ENCODE assay signal across 12 cellular contexts in the genomic region with DNA sequence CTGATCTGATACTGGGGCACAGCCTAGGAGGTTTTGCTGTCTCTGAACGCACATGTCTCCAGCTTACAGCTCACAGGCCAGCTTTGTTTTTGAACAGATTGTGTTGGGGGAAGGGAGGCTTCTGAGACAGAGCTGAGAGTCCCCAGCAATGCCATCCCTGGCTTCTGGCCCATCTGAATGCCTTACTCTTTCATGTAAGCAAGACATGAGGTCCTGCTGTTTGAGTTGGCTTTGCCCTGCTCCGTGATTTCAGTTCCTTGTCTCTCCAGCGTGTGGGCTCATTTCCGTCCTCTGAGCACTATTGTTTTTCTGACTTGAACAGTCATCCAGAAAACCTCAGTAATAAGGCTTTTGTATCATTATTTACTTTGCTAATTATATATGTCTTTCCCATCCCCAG.
DNase-seq lines count a peak whose midpoint lies in the region; TF ChIP-seq lines count a peak whose summit lies in the region.
"Had no signal": no experiment of that assay in that cellular context is flagged by ENCODE, and none has a peak within 500 bp of the region (broad histone marks: within the 10 kb centered on the region; RNA-seq: fewer than 3 reads in every experiment).

No MANE protein-coding gene starts in this region.

- POLR2A ChIA-PET in activated CD4-positive, alpha-beta memory T cell treated with anti-CD3 and anti-CD28 coated beads, Interleukin-2, amount 10 ng/mL, durations not matched to agents 7 days and 5 days (lab: Charles Lee) = no interaction called here

- H3K27ac Mint-ChIP-seq in nephron = peak overlapping the region; percentile 43 to 86 (median 68)
- H3K27ac Mint-ChIP-seq in activated CD4-positive, alpha-beta memory T cell treated with anti-CD3 and anti-CD28 coated beads, Interleukin-2, amount 10 ng/mL, durations not matched to agents 7 days and 5 days = no peak overlapping the region
- no peak overlapping the region for H3K27ac Mint-ChIP-seq in progenitor cell of endocrine pancreas

- no peaks in the 10 kb centered on the region for H3K27me3 ChIP-seq in WERI-Rb-1 (ENCODE audit: insufficient read depth, low read depth, severe bottlenecking)
- H3K27me3 ChIP-seq: esophagus squamous epithelium, upper lobe of left lung had no signal

- H3K36me3 ChIP-seq in WERI-Rb-1 = no peaks in the 10 kb centered on the region
- H3K36me3 ChIP-seq: esophagus squamous epithelium, upper lobe of left lung had no signal

- H3K27ac ChIP-seq in WERI-Rb-1 = no peak overlapping the region
- H3K27ac ChIP-seq: C4-2B, upper lobe of left lung had no signal

- H3K4me3 ChIP-seq in WERI-Rb-1 (ENCODE audit: low read depth, low read length) = no peak overlapping the region
- H3K4me3 ChIP-seq: esophagus squamous epithelium, upper lobe of left lung had no signal

- H3K9me3 Mint-ChIP-seq in nephron = no peaks in the 10 kb centered on the region
- no peaks in the 10 kb centered on the region for H3K9me3 Mint-ChIP-seq in activated CD4-positive, alpha-beta memory T cell treated with anti-CD3 and anti-CD28 coated beads, Interleukin-2, amount 10 ng/mL, durations not matched to agents 7 days and 5 days
- H3K9me3 Mint-ChIP-seq in progenitor cell of endocrine pancreas (ENCODE audit: low read depth) = no peaks in the 10 kb centered on the region

- H3K4me1 Mint-ChIP-seq in nephron (peaks cover 54% of the 10 kb centered on the region), progenitor cell of endocrine pancreas (ENCODE audit: low read depth) (peaks cover 14% of the 10 kb centered on the region)
- H3K4me1 Mint-ChIP-seq in activated CD4-positive, alpha-beta memory T cell treated with anti-CD3 and anti-CD28 coated beads, Interleukin-2, amount 10 ng/mL, durations not matched to agents 7 days and 5 days = no peaks in the 10 kb centered on the region

- H3K4me3 Mint-ChIP-seq in nephron (no peak overlapping the region), progenitor cell of endocrine pancreas (ENCODE audit: low read depth) (no peak overlapping the region)
- no peak overlapping the region for H3K4me3 Mint-ChIP-seq in activated CD4-positive, alpha-beta memory T cell treated with anti-CD3 and anti-CD28 coated beads, Interleukin-2, amount 10 ng/mL, durations not matched to agents 7 days and 5 days

- TF ChIP-seq CTCF in WERI-Rb-1 (IDR thresholded peaks at IDR 0.05; ENCODE audit: low read depth, low read length) (no peak), nephron (IDR thresholded peaks at IDR 0.05; ENCODE audit: unreplicated experiment in 3 of 3) (no peak), progenitor cell of endocrine pancreas (IDR thresholded peaks at IDR 0.05; ENCODE audit: unreplicated experiment) (no peak)

- no peaks in the 10 kb centered on the region for H3K27me3 Mint-ChIP-seq in nephron (ENCODE audit: low read depth)
- peaks cover 6% of the 10 kb centered on the region for H3K27me3 Mint-ChIP-seq in activated CD4-positive, alpha-beta memory T cell treated with anti-CD3 and anti-CD28 coated beads, Interleukin-2, amount 10 ng/mL, durations not matched to agents 7 days and 5 days
- H3K27me3 Mint-ChIP-seq in progenitor cell of endocrine pancreas = no peaks in the 10 kb centered on the region

- CTCF ChIA-PET in activated CD4-positive, alpha-beta memory T cell treated with anti-CD3 and anti-CD28 coated beads, Interleukin-2, amount 10 ng/mL, durations not matched to agents 7 days and 5 days (lab: Charles Lee) = no interaction called here

- no peaks in the 10 kb centered on the region for H3K36me3 Mint-ChIP-seq in nephron (ENCODE audit: low read depth)
- H3K36me3 Mint-ChIP-seq in activated CD4-positive, alpha-beta memory T cell treated with anti-CD3 and anti-CD28 coated beads, Interleukin-2, amount 10 ng/mL, durations not matched to agents 7 days and 5 days (ENCODE audit: low read depth) = no peaks in the 10 kb centered on the region
- no peaks in the 10 kb centered on the region for H3K36me3 Mint-ChIP-seq in progenitor cell of endocrine pancreas (ENCODE audit: insufficient read depth)

- DNase-seq in Daoy (ENCODE audit: low read depth) (peak; percentile 69), NCI-H2029 treated with DMSO at 0.1 percent for 48 hours (lab: John Stamatoyannopoulos, UW) (peak; percentile 82), WERI-Rb-1 (peak; percentile 75), DMS114 treated with DMSO at 0.1 percent for 48 hours (lab: John Stamatoyannopoulos, UW; ENCODE audit: unreplicated experiment) (no peak), progenitor cell of endocrine pancreas (ENCODE audit: low spot score, unreplicated experiment) (no peak)
- DNase-seq in activated CD4-positive, alpha-beta memory T cell treated with anti-CD3 and anti-CD28 coated beads, Interleukin-2, amount 10 ng/mL, durations not matched to agents 7 days and 5 days = no peak
- no peak for DNase-seq in activated effector memory CD4-positive, alpha-beta T cell treated with anti-CD3 and anti-CD28 coated beads, Interleukin-2, amount 50 U/mL, for 16 hours
- DNase-seq: activated CD8-positive, alpha-beta memory T cell treated with anti-CD3 and anti-CD28 coated beads, Interleukin-2, amount 50 U/mL, for 48 hours; esophagus squamous epithelium; upper lobe of left lung had no signal

- H3K9me3 ChIP-seq in WERI-Rb-1 (ENCODE audit: severe bottlenecking) = no peaks in the 10 kb centered on the region
- H3K9me3 ChIP-seq: esophagus squamous epithelium, upper lobe of left lung had no signal

Comparison
In these comparisons a context has a peak if more than half of its experiments do, and no peak if none do; other contexts are left out.
1. DNase-seq: peak in Daoy (single experiment), NCI-H2029 treated with DMSO at 0.1 percent for 48 hours (single experiment) and WERI-Rb-1 (single experiment); none in DMS114 treated with DMSO at 0.1 percent for 48 hours (single experiment), activated CD4-positive, alpha-beta memory T cell treated with anti-CD3 and anti-CD28 coated beads, Interleukin-2, amount 10 ng/mL, durations not matched to agents 7 days and 5 days (single experiment), progenitor cell of endocrine pancreas (single experiment) and activated effector memory CD4-positive, alpha-beta T cell treated with anti-CD3 and anti-CD28 coated beads, Interleukin-2, amount 50 U/mL, for 16 hours (single experiment).
2. H3K27ac Mint-ChIP-seq: peak in nephron (3 of 3); none in activated CD4-positive, alpha-beta memory T cell treated with anti-CD3 and anti-CD28 coated beads, Interleukin-2, amount 10 ng/mL, durations not matched to agents 7 days and 5 days (single experiment) and progenitor cell of endocrine pancreas (single experiment).